In genomic region chr2:206981089-206981674, GRCh38 we compare ENCODE assay signal across 1 cellular context.
TF ChIP-seq lines count a peak whose summit lies in the region.

No MANE protein-coding gene starts in this region.

TF ChIP-seq in HepG2, 621 proteins besides CTCF, POLR2A, EP300 and RAD21:
- no peak for TF ChIP-seq ZBTB7B (CRISPR knock-in tag; IDR thresholded peaks at IDR 0.05)
- no peak for TF ChIP-seq ZNF121 (CRISPR knock-in tag; IDR thresholded peaks at IDR 0.05)
- TF ChIP-seq MAFK (conservative IDR thresholded peaks at IDR 0.05 in 1 of 2, IDR thresholded peaks at IDR 0.05 in 1 of 2; ENCODE audit: low read length in 2 of 2): peak; percentile 36 to 44; a peak in 2 of 4 replicates
- peak; percentile 30; the same call in 1 of the 2 replicates for TF ChIP-seq MAFF (IDR thresholded peaks at IDR 0.05; ENCODE audit: low read depth, low read length)
TF ChIP-seq in HepG2: peak in this region for 2.
